Comparison of ENCODE assay signal across 10 cellular contexts in the genomic region with DNA sequence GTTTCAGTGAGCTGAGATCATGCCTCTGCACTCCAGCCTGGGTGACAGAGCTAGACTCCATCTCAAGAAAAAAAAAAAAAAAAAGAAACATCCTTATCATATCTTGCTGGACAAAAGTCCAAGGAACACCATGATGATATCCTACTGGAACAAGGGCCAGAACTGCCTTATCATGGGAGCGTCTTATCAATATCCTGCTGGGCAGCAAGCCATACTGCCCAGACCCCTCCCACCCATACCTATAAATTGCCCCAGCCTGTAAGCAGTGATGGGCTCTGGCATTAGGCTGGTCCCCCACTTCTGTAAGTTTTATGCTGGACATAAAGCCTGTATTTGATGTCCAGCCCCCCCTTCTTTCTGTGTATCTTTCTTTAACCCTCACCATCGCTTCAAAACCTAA. TPM values are rescaled to one million over a fixed set of nuclear protein-coding genes. Genes with fewer than 3 reads are reported as not detected.
"Had no signal": no experiment of that assay in that cellular context is flagged by ENCODE, and none has a peak within 500 bp of the region (broad histone marks: within the 10 kb centered on the region; RNA-seq: fewer than 3 reads in every experiment).

No MANE protein-coding gene starts in this region.

- H3K4me2 ChIP-seq: KMS-11 had no signal

- DNase-seq: IMR-90, KG1 had no signal

- H3K27ac ChIP-seq: HL-60, KMS-11 had no signal

- H3K9ac ChIP-seq: KMS-11 had no signal

- ATAC-seq: HepG2 had no signal

- H3K4me3 ChIP-seq: K562 had no signal

- FAIRE-seq: HepG2, HTR-8/SVneo had no signal

RNA-seq across cellular contexts. Expression of a gene that starts 14.7 kb away (rescaled TPM):
- total RNA-seq: HT-29, HT1080 had no signal

RNA-seq across cellular contexts. Expression of a gene that starts 37.1 kb away (rescaled TPM):
- total RNA-seq: HepG2, HT-29, IMR-90, K562 had no signal
- polyA plus RNA-seq: HepG2, IgD-negative memory B cell, IMR-90, K562 had no signal
